ENCODE assay signal across 9 cellular contexts in the genomic region with DNA sequence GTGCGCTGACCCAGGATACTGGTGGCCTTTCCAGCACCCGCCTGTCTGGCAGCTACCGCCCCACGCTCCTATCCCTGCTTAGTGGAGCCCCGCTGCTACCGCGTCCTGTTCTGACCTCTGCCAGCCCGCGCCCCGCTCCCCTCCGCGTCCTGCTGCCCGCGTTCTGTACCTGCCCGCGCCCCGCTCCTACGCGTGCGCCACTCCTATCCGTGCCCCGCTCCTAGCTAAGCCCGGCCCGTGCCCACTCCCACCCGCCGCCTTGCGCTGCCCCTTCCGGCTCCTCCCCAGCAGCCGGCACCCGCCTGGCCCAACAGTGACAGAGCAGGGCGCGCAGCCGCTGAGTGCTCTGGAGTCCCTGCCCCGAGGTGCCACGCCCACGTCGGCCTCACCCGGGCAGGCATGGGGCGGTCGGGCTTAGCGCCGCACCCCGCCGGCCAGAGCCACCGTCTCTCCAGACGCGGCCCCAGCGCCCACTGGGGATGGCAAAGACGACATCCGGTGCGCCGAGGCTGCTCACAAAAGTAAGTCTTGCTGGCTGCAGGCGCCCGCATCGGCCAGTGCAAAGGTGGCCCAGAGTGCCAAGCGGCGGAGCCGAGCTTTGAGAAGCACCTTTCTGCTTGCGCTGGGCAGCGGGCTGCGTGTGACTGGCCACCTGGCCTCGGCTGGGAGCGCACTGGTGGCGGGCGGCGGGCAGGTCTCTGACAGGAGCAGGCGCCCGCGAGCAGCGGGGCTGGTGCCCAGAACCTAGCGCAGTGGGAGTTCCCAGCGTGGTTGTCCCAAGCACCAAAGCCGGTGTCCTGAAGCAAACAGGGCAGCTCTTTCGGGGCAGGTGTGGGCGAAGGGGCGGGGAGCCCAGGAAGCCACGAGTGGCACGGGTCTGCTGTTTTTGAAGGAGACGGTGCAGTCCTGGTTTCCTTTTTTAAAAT. TPM values are rescaled to one million over a fixed set of nuclear protein-coding genes. Genes with fewer than 3 reads are reported as not detected.
DNase-seq lines count a peak whose midpoint lies in the region; TF ChIP-seq lines count a peak whose summit lies in the region.
"Not testable (repeated sequence)": the region's sequence is repeated elsewhere in the genome, so short reads cannot be mapped to it uniquely, and the experiment has no call there.
"Had no signal": no experiment of that assay in that cellular context is flagged by ENCODE, and none has a peak within 500 bp of the region (broad histone marks: within the 10 kb centered on the region; RNA-seq: fewer than 3 reads in every experiment).

No MANE protein-coding gene starts in this region.

- in situ Hi-C loops in mammary epithelial cell (cut with MboI; ENCODE audit: low sequenced_read_pairs in 2 of 2) = not testable (repeated sequence)

- peaks cover 38 to 63% (median 60%) of the 10 kb centered on the region in 11 experiments for H3K27me3 ChIP-seq in BLaER1 treated with 17β-estradiol and CSF1 and Interleukin-3, amounts not matched to agents 10 nM and 100 nM
- H3K27me3 ChIP-seq in H7 (ENCODE audit: control insufficient read depth, insufficient read depth, low read length); mammary epithelial cell (ENCODE audit: insufficient read depth, low read length); cardiac muscle cell: not testable (repeated sequence)

- not testable (repeated sequence) for H3K36me3 ChIP-seq in BLaER1 treated with 17β-estradiol and CSF1 and Interleukin-3, amounts not matched to agents 10 nM and 100 nM; H7 (replicated peaks; ENCODE audit: control insufficient read depth, insufficient read depth, low read length); mammary epithelial cell (ENCODE audit: insufficient read depth, low read length); cardiac muscle cell

- H3K9me3 ChIP-seq in BLaER1 treated with 17β-estradiol and CSF1 and Interleukin-3, amounts not matched to agents 10 nM and 100 nM (replicated peaks in 1 of 11); mammary epithelial cell (replicated peaks; ENCODE audit: insufficient read depth, low read length); cardiac muscle cell (ENCODE audit: low read depth): not testable (repeated sequence)

- dilution Hi-C loops in mammary epithelial cell (cut with HindIII; ENCODE audit: low sequenced_read_pairs) = not testable (repeated sequence)

- peaks cover 0 to 18% (median 6%) of the 10 kb centered on the region in 11 experiments; a peak in 10 of 22 replicates for H4K20me1 ChIP-seq in BLaER1 treated with 17β-estradiol and CSF1 and Interleukin-3, amounts not matched to agents 10 nM and 100 nM
- not testable (repeated sequence) for H4K20me1 ChIP-seq in mammary epithelial cell (ENCODE audit: insufficient read depth, low read length)

- intact Hi-C loops in mammary epithelial cell (cut with micrococcal nuclease) = not testable (repeated sequence)

- peak overlapping the region; percentile 81 for H2AFZ ChIP-seq in mammary epithelial cell (ENCODE audit: low read depth, low read length)

- not testable (repeated sequence) for H3K9ac ChIP-seq in BLaER1 treated with 17β-estradiol and CSF1 and Interleukin-3, amounts not matched to agents 10 nM and 100 nM; mammary epithelial cell (ENCODE audit: insufficient read depth, low read length)

- no CpG with 5 or more reads among the region's 79 CpGs for WGBS in mammary epithelial cell (ENCODE audit: low coverage, missing lambda C conversion rate)

- not testable (repeated sequence) for BruUV-seq in mammary epithelial cell (replicated peaks; lab: Mats Ljungman, UMichigan)

- not testable (repeated sequence) for H3K27ac ChIP-seq in BLaER1 treated with 17β-estradiol and CSF1 and Interleukin-3, amounts not matched to agents 10 nM and 100 nM; mammary epithelial cell (ENCODE audit: insufficient read depth, low read depth, low read length); cardiac muscle cell

- H3K4me3 ChIP-seq in BLaER1 treated with 17β-estradiol and CSF1 and Interleukin-3, amounts not matched to agents 10 nM and 100 nM = peak overlapping the region in 9 of 10 experiments; percentile 36 to 67 (median 44); a peak in 13 of 20 replicates
- H3K4me3 ChIP-seq in H7 (ENCODE audit: insufficient read depth, low read depth, low read length) (peak overlapping the region; percentile 10; the same call in 1 of the 2 replicates), mammary epithelial cell (replicated peaks in 1 of 3; ENCODE audit: insufficient read depth in 1 of 3, low read depth in 2 of 3, low read length in 3 of 3) (peak overlapping the region; percentile 22 to 55 (median 53)), cardiac muscle cell (peak overlapping the region; percentile 38)

- not testable (repeated sequence) for H3K79me2 ChIP-seq in mammary epithelial cell (ENCODE audit: insufficient read depth, low read length)

- CTCF ChIA-PET in mammary epithelial cell (lab: Charles Lee; ENCODE audit: low non-redundant PET) = not testable (repeated sequence)

- DNase-seq in H7 (peak; percentile 43), NCI-H345 treated with DMSO at 0.1 percent for 48 hours (lab: John Stamatoyannopoulos, UW; ENCODE audit: unreplicated experiment) (peak; percentile 30), mammary epithelial cell (peak; percentile 48), cardiac muscle cell (ENCODE audit: low read depth in 1 of 2, low spot score in 1 of 2) (peak in 1 of 2 donors; percentile 16), myocyte (ENCODE audit: low read depth) (peak; percentile 6)
- peak; percentile 21 to 53 for DNase-seq in activated CD4-positive, alpha-beta T cell treated with anti-CD3 and anti-CD28 coated beads, Interleukin-2, amount 50 U/mL, for 48 hours
- peak; percentile 13 for DNase-seq in stimulated activated CD4-positive, alpha-beta T cell treated with anti-CD3 and anti-CD28 coated beads, Interleukin-4, amount 100 ng/mL, for 1 hour

- peak overlapping the region; percentile 55 to 88 (median 65); a peak in 21 of 22 replicates for H3K4me2 ChIP-seq in BLaER1 treated with 17β-estradiol and CSF1 and Interleukin-3, amounts not matched to agents 10 nM and 100 nM
- peak overlapping the region; percentile 86 for H3K4me2 ChIP-seq in mammary epithelial cell (ENCODE audit: insufficient read depth, low read depth, low read length)

- not testable (repeated sequence) for H3K4me1 ChIP-seq in BLaER1 treated with 17β-estradiol and CSF1 and Interleukin-3, amounts not matched to agents 10 nM and 100 nM; mammary epithelial cell (ENCODE audit: insufficient read depth, low read length); cardiac muscle cell (ENCODE audit: low read depth)

- TF ChIP-seq CTCF in mammary epithelial cell (conservative IDR thresholded peaks at IDR 0.05 in 1 of 2, IDR thresholded peaks at IDR 0.05 in 1 of 2; ENCODE audit: extremely low read depth in 1 of 2, insufficient read depth in 1 of 2, low read depth in 1 of 2, low read length in 2 of 2); cardiac muscle cell (IDR thresholded peaks at IDR 0.05; ENCODE audit: low read depth, low read length): not testable (repeated sequence)

RNA-seq across cellular contexts. Expression of a gene that starts 56.5 kb away (rescaled TPM):
- not detected in 2 replicates for total RNA-seq in H7 (2014; rRNA removed; shearing (Covaris generic))
- total RNA-seq in mammary epithelial cell (not detected), cardiac muscle cell (not detected in 2 replicates), myocyte (not detected in 2 replicates)
- polyA plus RNA-seq in mammary epithelial cell (not detected), cardiac muscle cell (not detected in 2 replicates)
- not detected for polyA minus RNA-seq in mammary epithelial cell
- polyA plus RNA-seq in myocyte (2012) = not detected
- total RNA-seq: K562 had no signal
- polyA plus RNA-seq: K562 had no signal
